In the genomic region with DNA sequence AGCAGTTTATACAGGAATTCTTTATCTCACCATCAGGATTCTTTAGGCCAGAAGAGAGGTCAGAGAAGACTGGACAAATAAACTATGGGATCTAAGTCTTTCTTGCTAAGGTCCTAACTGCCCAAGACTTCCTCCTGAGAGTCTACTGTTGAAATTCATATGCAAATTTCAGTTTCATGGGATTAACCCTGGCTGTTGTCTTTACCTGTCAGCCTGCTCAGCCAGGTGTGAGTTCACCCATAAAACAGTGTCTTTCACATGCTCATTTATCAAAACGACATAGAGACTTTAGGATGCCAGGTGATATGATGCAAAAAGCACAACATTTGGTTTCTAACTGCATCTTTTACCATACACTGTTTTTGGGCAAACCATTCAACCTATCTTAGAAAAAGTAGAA, we compare ENCODE assay signal across 20 cellular contexts.
A peak's percentile ranks its signal among the peaks of the same experiment; 100 is the strongest.
DNase-seq lines count a peak whose midpoint lies in the region; FAIRE-seq and TF ChIP-seq lines count a peak whose summit lies in the region.
"Had no signal": no experiment of that assay in that cellular context is flagged by ENCODE, and none has a peak within 500 bp of the region (broad histone marks: within the 10 kb centered on the region; RNA-seq: fewer than 3 reads in every experiment).

No MANE protein-coding gene starts in this region.

- H3K27ac ChIP-seq in OCI-LY1 (ENCODE audit: low read depth, low read length, poor library complexity, severe bottlenecking) (peak overlapping the region; percentile 18), H1 (ENCODE audit: low read depth, low read length) (no peak overlapping the region)
- H3K27ac ChIP-seq: BLaER1 treated with 17β-estradiol and CSF1 and Interleukin-3, amounts not matched to agents 10 nM and 100 nM; HL-60 had no signal

- peaks cover 68% of the 10 kb centered on the region for H3K27me3 Mint-ChIP-seq in MCF 10A (ENCODE audit: insufficient read depth, unreplicated experiment)

- H3K9ac ChIP-seq in OCI-LY1 (ENCODE audit: low read length) (no peak overlapping the region), H1 (replicated peaks in 1 of 4; ENCODE audit: extremely low read depth in 1 of 4, low read depth in 3 of 4, low read length in 3 of 4) (no peak overlapping the region)
- H3K9ac ChIP-seq: BLaER1 treated with 17β-estradiol and CSF1 and Interleukin-3, amounts not matched to agents 10 nM and 100 nM had no signal

- H3K79me2 ChIP-seq in OCI-LY1 (ENCODE audit: insufficient read depth, low read length) (0 out of 2 replicates have a peak, but pooled peaks cover 3% of the 10 kb centered on the region), H1 (ENCODE audit: control insufficient read depth in 1 of 2, insufficient read depth in 2 of 2, low read length in 2 of 2) (no peaks in the 10 kb centered on the region)

- H3K14ac ChIP-seq in H1 (ENCODE audit: insufficient read length): no peak overlapping the region

- FAIRE-seq in H1 (lab: Jason Lieb, UNC): no peak
- FAIRE-seq: GM12892, GM18507, K562 had no signal

- H4K20me1 ChIP-seq in OCI-LY1 (ENCODE audit: insufficient read depth, low read length) (no peaks in the 10 kb centered on the region), H1 (replicated peaks in 1 of 2; ENCODE audit: control insufficient read depth in 1 of 2, insufficient read depth in 2 of 2, low read length in 2 of 2) (peaks cover 0 to 1% of the 10 kb centered on the region in 2 experiments)
- H4K20me1 ChIP-seq: BLaER1 treated with 17β-estradiol and CSF1 and Interleukin-3, amounts not matched to agents 10 nM and 100 nM had no signal

- no peak for TF ChIP-seq POLR2A in H1 (IDR thresholded peaks at IDR 0.05; ENCODE audit: control extremely low read depth in 1 of 2, low read depth in 2 of 2, low read length in 2 of 2)

- peak in 1 of 2 experiments; percentile 36; a peak in 1 of 3 replicates for TF ChIP-seq EP300 in H1 (IDR thresholded peaks at IDR 0.05; ENCODE audit: borderline replicate concordance in 1 of 2, low read depth in 2 of 2, low read length in 2 of 2)

- H3K4me2 ChIP-seq in OCI-LY1 (ENCODE audit: low read length) (peak overlapping the region; percentile 0; the same call in 1 of the 2 replicates), H1 (ENCODE audit: insufficient read depth in 1 of 2, low read depth in 2 of 2, low read length in 2 of 2) (no peak overlapping the region)
- H3K4me2 ChIP-seq: BLaER1 treated with 17β-estradiol and CSF1 and Interleukin-3, amounts not matched to agents 10 nM and 100 nM had no signal

- no TSS peak for BruUV-seq in MCF 10A (replicated peaks; lab: Mats Ljungman, UMichigan)

- H3K36me3 Mint-ChIP-seq in MCF 10A (ENCODE audit: insufficient read depth, unreplicated experiment): no peaks in the 10 kb centered on the region
- H3K36me3 Mint-ChIP-seq: CD4-positive, CD25-positive, alpha-beta regulatory T cell; CD8-positive, alpha-beta memory T cell had no signal

- H3K27ac Mint-ChIP-seq in MCF 10A (ENCODE audit: low read depth, unreplicated experiment): no peak overlapping the region
- H3K27ac Mint-ChIP-seq: B cell; CD4-positive, CD25-positive, alpha-beta regulatory T cell; CD8-positive, alpha-beta memory T cell had no signal

- no peak overlapping the region for H4K91ac ChIP-seq in H1 (replicated peaks; ENCODE audit: insufficient read length, low read length)

- no peak overlapping the region for H3K23ac ChIP-seq in H1 (ENCODE audit: insufficient read length)

- no peaks in the 10 kb centered on the region for H3K9me3 Mint-ChIP-seq in MCF 10A (ENCODE audit: unreplicated experiment)
- H3K9me3 Mint-ChIP-seq: CD8-positive, alpha-beta memory T cell had no signal

- H3K9me3 ChIP-seq in OCI-LY1 (ENCODE audit: low read length) (no peaks in the 10 kb centered on the region), H1 (ENCODE audit: insufficient read depth in 2 of 2, low read depth in 1 of 2, low read length in 1 of 2) (no peaks in the 10 kb centered on the region)
- H3K9me3 ChIP-seq: BLaER1 treated with 17β-estradiol and CSF1 and Interleukin-3, amounts not matched to agents 10 nM and 100 nM had no signal

- H3K4me3 Mint-ChIP-seq in MCF 10A (ENCODE audit: unreplicated experiment): no peak overlapping the region
- H3K4me3 Mint-ChIP-seq: B cell; CD4-positive, CD25-positive, alpha-beta regulatory T cell; CD8-positive, alpha-beta memory T cell had no signal

- TF ChIP-seq RAD21 in H1 (IDR thresholded peaks at IDR 0.05 in 1 of 2, conservative IDR thresholded peaks at IDR 0.05 in 1 of 2; ENCODE audit: low read depth in 2 of 2, low read length in 2 of 2): no peak

- H3K18ac ChIP-seq in H1 (ENCODE audit: extremely low read depth, low read length): no peak overlapping the region

- no peak overlapping the region for H4K8ac ChIP-seq in H1 (ENCODE audit: extremely low read depth, insufficient read depth, low read length)

- H2AFZ ChIP-seq in OCI-LY1 (ENCODE audit: low read length) (no peak overlapping the region), H1 (ENCODE audit: low read length) (no peak overlapping the region)

- intact Hi-C loops in MCF 10A (cut with micrococcal nuclease): no loop called here

- no peak overlapping the region for H2BK20ac ChIP-seq in H1 (ENCODE audit: low read length)

- H3F3A ChIP-seq in OCI-LY1 (ENCODE audit: insufficient read depth, low read length): no peaks in the 10 kb centered on the region

- H3K56ac ChIP-seq in H1 (replicated peaks; ENCODE audit: insufficient read length, low read depth, low read length): no peak overlapping the region

- CTCF ChIA-PET in H1 (lab: Charles Lee; ENCODE audit: partially characterized antibody): interaction anchor here (0.6 to 1.2 kb wide), 3 partner anchors 11 to 450 kb away, joined by 3 to 6 read pairs (median 4); no protein-coding TSS in a partner anchor
- CTCF ChIA-PET in MCF 10A (lab: Yijun Ruan, JAX): no interaction called here

- no peak overlapping the region for H3K4me3 ChIP-seq in H7 (ENCODE audit: insufficient read depth, low read depth, low read length)
- no peak overlapping the region for H3K4me3 ChIP-seq in OCI-LY1 (ENCODE audit: low read depth, low read length, poor library complexity, severe bottlenecking)
- no peak overlapping the region for H3K4me3 ChIP-seq in H1 (ENCODE audit: extremely low read depth in 1 of 4, insufficient read depth in 2 of 4, low read depth in 3 of 4, low read length in 4 of 4)
- H3K4me3 ChIP-seq: BLaER1 treated with 17β-estradiol and CSF1 and Interleukin-3, amounts not matched to agents 10 nM and 100 nM; K562 had no signal

- H2BK12ac ChIP-seq in H1 (ENCODE audit: low read depth, low read length): no peak overlapping the region

- no peaks in the 10 kb centered on the region for H3K36me3 ChIP-seq in H7 (replicated peaks; ENCODE audit: control insufficient read depth, insufficient read depth, low read length)
- no peaks in the 10 kb centered on the region for H3K36me3 ChIP-seq in OCI-LY1 (ENCODE audit: insufficient read depth, low read length)
- no peaks in the 10 kb centered on the region for H3K36me3 ChIP-seq in H1 (ENCODE audit: control insufficient read depth in 2 of 4, insufficient read depth in 4 of 4, low read length in 3 of 4)
- H3K36me3 ChIP-seq: BLaER1 treated with 17β-estradiol and CSF1 and Interleukin-3, amounts not matched to agents 10 nM and 100 nM had no signal

- no peaks in the 10 kb centered on the region for H3K23me2 ChIP-seq in H1 (ENCODE audit: low read depth, low read length)

- 13% methylated on average over 1 of the region's 1 CpG; no CpG with 5 or more reads in 1 of the 2 experiments for WGBS in H1 (ENCODE audit: extremely low coverage in 1 of 2, insufficient coverage in 1 of 2, insufficient read length in 1 of 2, insufficient replicate concordance in 2 of 2, low coverage in 1 of 2, low lambda C conversion rate in 2 of 2, missing lambda C conversion rate in 1 of 2), 2 experiments

- H3K27me3 ChIP-seq in H7 (ENCODE audit: control insufficient read depth, insufficient read depth, low read length) (peaks cover 2% of the 10 kb centered on the region; the same call in 1 of the 2 replicates), OCI-LY1 (ENCODE audit: insufficient read depth, low read length) (no peaks in the 10 kb centered on the region), H1 (replicated peaks in 1 of 4; ENCODE audit: control insufficient read depth in 3 of 4, extremely low read depth in 1 of 4, insufficient read depth in 3 of 4, low read length in 3 of 4) (peaks cover 6 to 41% (median 21%) of the 10 kb centered on the region in 4 experiments; a peak in 6 of 7 replicates)
- H3K27me3 ChIP-seq: BLaER1 treated with 17β-estradiol and CSF1 and Interleukin-3, amounts not matched to agents 10 nM and 100 nM had no signal

- no peak overlapping the region for H4K5ac ChIP-seq in H1 (ENCODE audit: insufficient read length, low read depth, low read length)

- DNase-seq in H7: peak; percentile 21
- no peak for DNase-seq in H1 (ENCODE audit: low read depth in 1 of 2, low spot score in 2 of 2)
- DNase-seq in C1 segment of cervical spinal cord (lab: John Stamatoyannopoulos, UW): no peak
- DNase-seq in middle frontal gyrus (ENCODE audit: extremely low spot score, low spot score): no peak
- no peak for DNase-seq in DMS153 treated with DMSO at 0.1 percent for 48 hours (lab: John Stamatoyannopoulos, UW; ENCODE audit: unreplicated experiment)
- no peak for DNase-seq in MCF 10A (ENCODE audit: unreplicated experiment)
- DNase-seq: CD4-positive, CD25-positive, alpha-beta regulatory T cell; CD8-positive, alpha-beta memory T cell; COR-L47; DMS 273 treated with DMSO at 0.1 percent for 48 hours; GDM1; HCEC 1CT; IMR-90 had no signal

- no peak overlapping the region for H2BK5ac ChIP-seq in H1 (ENCODE audit: low read depth, low read length)

- H2AK5ac ChIP-seq in H1 (ENCODE audit: low read depth, low read length): no peak overlapping the region

- no peaks in the 10 kb centered on the region for H3K9me2 ChIP-seq in OCI-LY1 (ENCODE audit: low read depth, low read length)

- no peaks in the 10 kb centered on the region for H3K4me1 Mint-ChIP-seq in MCF 10A (ENCODE audit: insufficient read depth, unreplicated experiment)
- H3K4me1 Mint-ChIP-seq: B cell; CD4-positive, CD25-positive, alpha-beta regulatory T cell; CD8-positive, alpha-beta memory T cell had no signal

- POLR2A ChIA-PET in H1 (lab: Charles Lee; ENCODE audit: partially characterized antibody): no interaction called here
- POLR2A ChIA-PET in MCF 10A (lab: Yijun Ruan, JAX): no interaction called here

- H2BK120ac ChIP-seq in H1 (replicated peaks; ENCODE audit: low read depth, low read length): no peak overlapping the region

- H3K79me1 ChIP-seq in H1 (ENCODE audit: low read depth, low read length): no peaks in the 10 kb centered on the region

- peaks cover 57% of the 10 kb centered on the region for H3K4me1 ChIP-seq in OCI-LY1 (ENCODE audit: insufficient read depth, low read length, severe bottlenecking)
- H3K4me1 ChIP-seq in H1 (replicated peaks in 1 of 4; ENCODE audit: control insufficient read depth in 3 of 4, insufficient read depth in 4 of 4, low read length in 3 of 4): no peaks in the 10 kb centered on the region

- H2BK15ac ChIP-seq in H1 (ENCODE audit: low read length): no peak overlapping the region

- no peak for TF ChIP-seq CTCF in OCI-LY1 (IDR thresholded peaks at IDR 0.05; ENCODE audit: low read length)
- TF ChIP-seq CTCF in H1 (IDR thresholded peaks at IDR 0.05; ENCODE audit: control extremely low read depth in 1 of 3, insufficient read depth in 1 of 3, low read depth in 1 of 3, low read length in 3 of 3): no peak
- no peak for TF ChIP-seq CTCF in MCF 10A (IDR thresholded peaks at IDR 0.05; ENCODE audit: unreplicated experiment)

- no peak overlapping the region for H3K4ac ChIP-seq in H1 (replicated peaks; ENCODE audit: insufficient read length, low read depth, low read length)
